10 cellular contexts compared by ENCODE assay signal in genomic region chr9:130988400-130988747, GRCh38. TPM values are rescaled to one million over a fixed set of nuclear protein-coding genes. Genes with fewer than 3 reads are reported as not detected.
"Had no signal": no experiment of that assay in that cellular context is flagged by ENCODE, and none has a peak within 500 bp of the region (broad histone marks: within the 10 kb centered on the region; RNA-seq: fewer than 3 reads in every experiment).

No MANE protein-coding gene starts in this region.

- H3K9ac ChIP-seq: GM23248 had no signal

- H3K9me3 Mint-ChIP-seq: H9, HFFc6 had no signal

- H3K27ac ChIP-seq: GM23248 had no signal

- DNase-seq: GM23248, GOT3, H9, HCEC 1CT, HFFc6, IMR-90, KBM-7 had no signal

- H3K4me3 Mint-ChIP-seq: H9, HFFc6 had no signal

- H3K4me3 ChIP-seq: GM23248 had no signal

- FAIRE-seq: H54, HTR-8/SVneo had no signal

- H2AFZ ChIP-seq: GM23248 had no signal

- H3K27ac Mint-ChIP-seq: H9, HFFc6 had no signal

RNA-seq across cellular contexts. Expression of gene LAMC3, which starts 20.6 kb away (rescaled TPM):
- total RNA-seq: GM23248, HFFc6, HT-29, IMR-90 had no signal
- polyA plus RNA-seq: GM23248, IMR-90 had no signal
